26 cellular contexts compared by ENCODE assay signal in the genomic region with DNA sequence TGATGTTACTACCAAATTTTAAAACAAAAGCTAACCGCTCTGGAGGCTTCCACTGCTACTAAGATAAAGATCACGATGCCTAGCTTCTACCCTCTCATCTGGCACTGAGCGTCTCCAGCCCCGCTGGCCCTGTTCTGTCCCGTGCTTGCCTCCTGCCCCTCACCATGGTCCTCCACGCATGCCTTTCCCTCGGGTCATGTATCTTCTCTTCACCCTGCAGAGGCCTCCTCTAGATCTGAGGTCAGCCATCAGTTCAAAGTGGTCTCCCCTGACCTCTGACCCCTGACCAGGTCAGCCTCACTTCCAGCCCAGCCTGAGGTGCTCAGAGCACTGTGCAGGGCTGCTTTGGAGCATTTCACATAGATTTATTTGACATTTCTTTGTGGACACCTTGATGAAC.
"Had no signal": no experiment of that assay in that cellular context is flagged by ENCODE, and none has a peak within 500 bp of the region (broad histone marks: within the 10 kb centered on the region; RNA-seq: fewer than 3 reads in every experiment).

No MANE protein-coding gene starts in this region.

- DNase-seq: activated CD4-positive, alpha-beta memory T cell treated with anti-CD3 and anti-CD28 coated beads for 36 hours; activated CD4-positive, alpha-beta T cell treated with anti-CD3 and anti-CD28 coated beads for 36 hours; activated CD4-positive, alpha-beta T cell treated with anti-CD3 and anti-CD28 coated beads, Interleukin-2, amount 10 ng/mL, durations not matched to agents 24 days and 14 days; activated CD4-positive, CD25-positive, alpha-beta regulatory T cell; activated CD4-positive, CD25-positive, alpha-beta regulatory T cell treated with anti-CD3 and anti-CD28 coated beads, Interleukin-2, amount 50 U/mL, for 72 hours; activated CD8-positive, alpha-beta T cell treated with anti-CD3 and anti-CD28 coated beads, Interleukin-2, amount 10 ng/mL, durations not matched to agents 7 days and 5 days; activated effector memory CD4-positive, alpha-beta T cell treated with Interleukin-2 at 50 U/mL for 16 hours; activated gamma-delta T cell treated with Interleukin-2 at 50 U/mL for 16 hours; activated naive CD4-positive, alpha-beta T cell treated with anti-CD3 and anti-CD28 coated beads, Interleukin-2, amount 50 U/mL, for 16 hours; activated naive CD4-positive, alpha-beta T cell treated with Interleukin-2 at 50 U/mL for 16 hours; activated T-cell treated with anti-CD3 and anti-CD28 coated beads, Interleukin-2, amount 50 U/mL, for 4 hours; amniotic stem cell; anterior cingulate cortex; brain microvascular endothelial cell; central memory CD4-positive, alpha-beta T cell; dorsolateral prefrontal cortex; effector memory CD4-positive, alpha-beta T cell; endodermal cell; foreskin fibroblast; head of caudate nucleus; T-helper 2 cell had no signal

- H3K9me3 Mint-ChIP-seq: activated CD4-positive, alpha-beta memory T cell treated with anti-CD3 and anti-CD28 coated beads for 36 hours; activated CD4-positive, alpha-beta T cell treated with anti-CD3 and anti-CD28 coated beads, Interleukin-2, amount 10 ng/mL, durations not matched to agents 24 days and 14 days; activated T-cell treated with anti-CD3 and anti-CD28 coated beads, Interleukin-2, amount 50 U/mL, for 4 hours; activated T-helper 17 cell treated with anti-CD3 and anti-CD28 coated beads, Interleukin-2, amount 50 U/mL, for 72 hours; dendritic cell treated with granulocyte-macrophage colony-stimulating factor and Interleukin-4, amounts not matched to agents 40 ng/mL and 50 ng/mL, for 4 days; endodermal cell had no signal

- H3K4me3 Mint-ChIP-seq: activated CD4-positive, alpha-beta memory T cell treated with anti-CD3 and anti-CD28 coated beads for 36 hours; activated CD4-positive, alpha-beta T cell treated with anti-CD3 and anti-CD28 coated beads for 36 hours; activated CD4-positive, alpha-beta T cell treated with anti-CD3 and anti-CD28 coated beads, Interleukin-2, amount 10 ng/mL, durations not matched to agents 24 days and 14 days; activated CD8-positive, alpha-beta T cell treated with anti-CD3 and anti-CD28 coated beads, Interleukin-2, amount 10 ng/mL, durations not matched to agents 7 days and 5 days; activated naive CD8-positive, alpha-beta T cell; activated T-cell treated with anti-CD3 and anti-CD28 coated beads, Interleukin-2, amount 50 U/mL, for 4 hours; activated T-helper 17 cell treated with anti-CD3 and anti-CD28 coated beads, Interleukin-2, amount 50 U/mL, for 72 hours; dendritic cell treated with granulocyte-macrophage colony-stimulating factor and Interleukin-4, amounts not matched to agents 40 ng/mL and 50 ng/mL, for 4 days; endodermal cell had no signal

- H3K27me3 ChIP-seq: brain microvascular endothelial cell, dorsolateral prefrontal cortex had no signal

- ATAC-seq: activated CD8-positive, alpha-beta T cell treated with anti-CD3 and anti-CD28 coated beads, Interleukin-2, amount 10 ng/mL, durations not matched to agents 7 days and 5 days; activated T-cell treated with anti-CD3 and anti-CD28 coated beads, Interleukin-2, amount 50 U/mL, for 4 hours; activated T-helper 17 cell treated with anti-CD3 and anti-CD28 coated beads, Interleukin-2, amount 50 U/mL, for 72 hours; esophagus mucosa had no signal

- H3K27ac Mint-ChIP-seq: activated CD4-positive, alpha-beta memory T cell treated with anti-CD3 and anti-CD28 coated beads for 36 hours; activated CD4-positive, alpha-beta T cell treated with anti-CD3 and anti-CD28 coated beads for 36 hours; activated CD4-positive, alpha-beta T cell treated with anti-CD3 and anti-CD28 coated beads, Interleukin-2, amount 10 ng/mL, durations not matched to agents 24 days and 14 days; activated CD8-positive, alpha-beta T cell treated with anti-CD3 and anti-CD28 coated beads, Interleukin-2, amount 10 ng/mL, durations not matched to agents 7 days and 5 days; activated naive CD8-positive, alpha-beta T cell; activated T-helper 17 cell treated with anti-CD3 and anti-CD28 coated beads, Interleukin-2, amount 50 U/mL, for 72 hours; dendritic cell treated with granulocyte-macrophage colony-stimulating factor and Interleukin-4, amounts not matched to agents 40 ng/mL and 50 ng/mL, for 4 days; endodermal cell had no signal

- H3K27me3 Mint-ChIP-seq: activated CD4-positive, alpha-beta memory T cell treated with anti-CD3 and anti-CD28 coated beads for 36 hours; activated CD4-positive, alpha-beta T cell treated with anti-CD3 and anti-CD28 coated beads for 36 hours; activated CD4-positive, alpha-beta T cell treated with anti-CD3 and anti-CD28 coated beads, Interleukin-2, amount 10 ng/mL, durations not matched to agents 24 days and 14 days; activated naive CD8-positive, alpha-beta T cell; activated T-helper 17 cell treated with anti-CD3 and anti-CD28 coated beads, Interleukin-2, amount 50 U/mL, for 72 hours; dendritic cell treated with granulocyte-macrophage colony-stimulating factor and Interleukin-4, amounts not matched to agents 40 ng/mL and 50 ng/mL, for 4 days had no signal

- H3K27ac ChIP-seq: brain microvascular endothelial cell, coronary artery had no signal

- H3K4me3 ChIP-seq: coronary artery, dorsolateral prefrontal cortex had no signal
